In the genomic region with DNA sequence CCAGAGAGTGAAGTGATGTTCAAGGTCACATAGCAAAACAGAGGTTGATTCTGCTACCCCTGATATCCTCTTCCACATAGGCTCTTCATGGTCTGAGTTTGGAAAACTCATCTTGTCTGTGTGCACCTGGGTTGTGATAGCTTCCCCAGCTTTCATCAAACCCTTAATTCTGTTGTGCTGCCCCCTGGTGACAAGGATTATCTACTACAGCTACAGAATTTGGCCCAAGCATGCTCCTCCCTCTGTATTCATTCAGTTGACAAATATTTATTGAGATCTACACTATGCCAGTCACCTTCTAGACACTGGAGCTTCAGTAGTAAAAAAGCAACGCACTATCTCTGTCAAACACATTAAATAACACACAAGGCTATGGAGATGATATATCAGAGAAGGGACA, we compare ENCODE assay signal across 8 cellular contexts. TPM values are rescaled to one million over a fixed set of nuclear protein-coding genes. Genes with fewer than 3 reads are reported as not detected.
DNase-seq lines count a peak whose midpoint lies in the region; ATAC-seq and TF ChIP-seq lines count a peak whose summit lies in the region.

No MANE protein-coding gene starts in this region.

- intact Hi-C loops in upper lobe of right lung (cut with DNase I) = loop anchor here (10.0 kb wide), 1 partner anchor 55 kb away; a partner anchor contains a TSS

- H3K27ac Mint-ChIP-seq in activated CD8-positive, alpha-beta memory T cell treated with anti-CD3 and anti-CD28 coated beads, Interleukin-2, amount 10 ng/mL, durations not matched to agents 7 days and 5 days = no peak overlapping the region
- H3K27ac Mint-ChIP-seq in neural progenitor cell = peak overlapping the region; percentile 30

- peak; percentile 66 to 68 for TF ChIP-seq CTCF in fibroblast of lung (conservative IDR thresholded peaks at IDR 0.05 in 1 of 2, IDR thresholded peaks at IDR 0.05 in 1 of 2; ENCODE audit: low read depth in 1 of 2, low read length in 2 of 2)
- peak; percentile 80 for TF ChIP-seq CTCF in neural progenitor cell (IDR thresholded peaks at IDR 0.05)
- TF ChIP-seq CTCF in upper lobe of right lung (IDR thresholded peaks at IDR 0.05) = peak; percentile 69

- H3K9me3 Mint-ChIP-seq in activated CD8-positive, alpha-beta memory T cell treated with anti-CD3 and anti-CD28 coated beads, Interleukin-2, amount 10 ng/mL, durations not matched to agents 7 days and 5 days (ENCODE audit: low read depth) = no peaks in the 10 kb centered on the region
- H3K9me3 Mint-ChIP-seq in neural progenitor cell = no peaks in the 10 kb centered on the region

- peak; percentile 97 for ATAC-seq in GM19455 (IDR thresholded peaks at IDR 0.05; ENCODE audit: unreplicated experiment)
- peak; percentile 95 for ATAC-seq in HG03571 (IDR thresholded peaks at IDR 0.05; ENCODE audit: unreplicated experiment)
- peak; percentile 57 for ATAC-seq in activated CD8-positive, alpha-beta memory T cell treated with anti-CD3 and anti-CD28 coated beads, Interleukin-2, amount 10 ng/mL, durations not matched to agents 7 days and 5 days
- peak; percentile 94 for ATAC-seq in upper lobe of right lung

- H3K27me3 ChIP-seq in fibroblast of lung (ENCODE audit: control insufficient read depth, insufficient read depth, low read length) (no peaks in the 10 kb centered on the region), neural progenitor cell (no peaks in the 10 kb centered on the region), upper lobe of right lung (no peaks in the 10 kb centered on the region)

- H3K27ac ChIP-seq in fibroblast of lung (ENCODE audit: insufficient read depth, low read length) (no peak overlapping the region), neural progenitor cell (no peak overlapping the region), upper lobe of right lung (no peak overlapping the region)

- H3K9ac ChIP-seq in fibroblast of lung (ENCODE audit: insufficient read depth, low read length) = no peak overlapping the region
- no peak overlapping the region for H3K9ac ChIP-seq in neural progenitor cell

- H3K4me1 Mint-ChIP-seq in activated CD8-positive, alpha-beta memory T cell treated with anti-CD3 and anti-CD28 coated beads, Interleukin-2, amount 10 ng/mL, durations not matched to agents 7 days and 5 days = no peaks in the 10 kb centered on the region
- H3K4me1 Mint-ChIP-seq in neural progenitor cell = no peaks in the 10 kb centered on the region

- H3K9me3 ChIP-seq in fibroblast of lung (ENCODE audit: control insufficient read depth, insufficient read depth, low read depth, low read length) (no peaks in the 10 kb centered on the region), neural progenitor cell (ENCODE audit: low read depth) (no peaks in the 10 kb centered on the region), upper lobe of right lung (no peaks in the 10 kb centered on the region)

- H3K4me3 Mint-ChIP-seq in activated CD8-positive, alpha-beta memory T cell treated with anti-CD3 and anti-CD28 coated beads, Interleukin-2, amount 10 ng/mL, durations not matched to agents 7 days and 5 days = no peak overlapping the region
- H3K4me3 Mint-ChIP-seq in neural progenitor cell = no peak overlapping the region

- no peaks in the 10 kb centered on the region for H3K36me3 ChIP-seq in fibroblast of lung (ENCODE audit: control insufficient read depth, insufficient read depth, low read length)
- no peaks in the 10 kb centered on the region for H3K36me3 ChIP-seq in neural progenitor cell
- no peaks in the 10 kb centered on the region for H3K36me3 ChIP-seq in upper lobe of right lung

- no peaks in the 10 kb centered on the region for H3K79me2 ChIP-seq in fibroblast of lung (ENCODE audit: control insufficient read depth, insufficient read depth, low read length)
- H3K79me2 ChIP-seq in neural progenitor cell (ENCODE audit: low read depth) = no peaks in the 10 kb centered on the region

- H3F3A ChIP-seq in neural progenitor cell (ENCODE audit: low read depth) = no peaks in the 10 kb centered on the region

- H3K4me2 ChIP-seq in fibroblast of lung (ENCODE audit: extremely low read depth, insufficient read depth, low read length) = no peak overlapping the region
- no peak overlapping the region for H3K4me2 ChIP-seq in neural progenitor cell

- no peaks in the 10 kb centered on the region for H3K36me3 Mint-ChIP-seq in activated CD8-positive, alpha-beta memory T cell treated with anti-CD3 and anti-CD28 coated beads, Interleukin-2, amount 10 ng/mL, durations not matched to agents 7 days and 5 days
- no peaks in the 10 kb centered on the region for H3K36me3 Mint-ChIP-seq in neural progenitor cell

- CTCF ChIA-PET in activated CD8-positive, alpha-beta memory T cell treated with anti-CD3 and anti-CD28 coated beads, Interleukin-2, amount 10 ng/mL, durations not matched to agents 7 days and 5 days (lab: Charles Lee) = interaction anchor here (0.9 to 2.6 kb wide), 13 partner anchors 17 to 350 kb away, joined by 3 to 36 read pairs (median 5); a partner anchor contains a TSS

- no peak overlapping the region for H3K4me3 ChIP-seq in fibroblast of lung (replicated peaks in 1 of 4; ENCODE audit: control extremely low read depth in 1 of 4, insufficient read depth in 1 of 4, low read depth in 3 of 4, low read length in 4 of 4)
- no peak overlapping the region for H3K4me3 ChIP-seq in neural progenitor cell
- no peak overlapping the region for H3K4me3 ChIP-seq in upper lobe of right lung

- H3K4me1 ChIP-seq in fibroblast of lung (ENCODE audit: control insufficient read depth, extremely low read depth, insufficient read depth, low read length) (no peaks in the 10 kb centered on the region), neural progenitor cell (no peaks in the 10 kb centered on the region), upper lobe of right lung (no peaks in the 10 kb centered on the region)

- peak; percentile 75 for DNase-seq in DMS53 (lab: John Stamatoyannopoulos, UW)
- peak; percentile 39 to 45 for DNase-seq in NOMO-1 (lab: John Stamatoyannopoulos, UW; ENCODE audit: unreplicated experiment in 2 of 2)
- DNase-seq in activated CD8-positive, alpha-beta memory T cell treated with anti-CD3 and anti-CD28 coated beads, Interleukin-2, amount 10 ng/mL, durations not matched to agents 7 days and 5 days = peak; percentile 57
- DNase-seq in fibroblast of lung (ENCODE audit: low read depth in 2 of 2) = peak; percentile 31 to 65
- DNase-seq in neural progenitor cell (ENCODE audit: low spot score) = peak; percentile 74
- no peak for DNase-seq in upper lobe of right lung

- H3K27me3 Mint-ChIP-seq in activated CD8-positive, alpha-beta memory T cell treated with anti-CD3 and anti-CD28 coated beads, Interleukin-2, amount 10 ng/mL, durations not matched to agents 7 days and 5 days = peaks cover 9% of the 10 kb centered on the region
- peaks cover 2% of the 10 kb centered on the region for H3K27me3 Mint-ChIP-seq in neural progenitor cell (ENCODE audit: insufficient read depth, low read depth)

- no peak overlapping the region for H2AFZ ChIP-seq in fibroblast of lung (ENCODE audit: low read length)
- H2AFZ ChIP-seq in neural progenitor cell (replicated peaks) = no peak overlapping the region

- no peaks in the 10 kb centered on the region for H4K20me1 ChIP-seq in fibroblast of lung (ENCODE audit: control insufficient read depth, extremely low read depth, insufficient read depth, low read length)
- no peaks in the 10 kb centered on the region for H4K20me1 ChIP-seq in neural progenitor cell (ENCODE audit: low read depth)

RNA-seq across cellular contexts. Expression of a gene that starts 50.4 kb away (rescaled TPM):
- under 1 TPM in 1 of 2 experiments, not detected in 1; 0.52 TPM for total RNA-seq in activated CD8-positive, alpha-beta memory T cell treated with anti-CD3 and anti-CD28 coated beads, Interleukin-2, amount 10 ng/mL, durations not matched to agents 7 days and 5 days
- total RNA-seq in fibroblast of lung (19.8 and 51.4 TPM in 2 replicates), neural progenitor cell (ENCODE audit: low replicate concordance) (1.2 and 2.0 TPM in 2 replicates), upper lobe of right lung (19.6 TPM)
- polyA plus RNA-seq in fibroblast of lung = 29.7 and 30.5 TPM in 2 replicates
- polyA plus RNA-seq in fibroblast of lung (2012) = 16.6 and 19.6 TPM in 2 replicates
- polyA minus RNA-seq in fibroblast of lung (ENCODE audit: low replicate concordance) = 2.9 and 3.6 TPM in 2 replicates

RNA-seq across cellular contexts. Expression of a gene that starts 60.0 kb away (rescaled TPM):
- total RNA-seq in activated CD8-positive, alpha-beta memory T cell treated with anti-CD3 and anti-CD28 coated beads, Interleukin-2, amount 10 ng/mL, durations not matched to agents 7 days and 5 days = not detected
- total RNA-seq in fibroblast of lung = not detected in 2 replicates
- polyA plus RNA-seq in fibroblast of lung = not detected in 2 replicates
- polyA plus RNA-seq in fibroblast of lung (2012) = not detected in 2 replicates
- polyA minus RNA-seq in fibroblast of lung (ENCODE audit: low replicate concordance) = not detected in 2 replicates
- 37.3 and 58.2 TPM in 2 replicates for total RNA-seq in neural progenitor cell (ENCODE audit: low replicate concordance)
- not detected for total RNA-seq in upper lobe of right lung

Comparison
In these comparisons a context has a peak if more than half of its experiments do, and no peak if none do; other contexts are left out.
1. RNA of a gene that starts 60.0 kb away (total RNA-seq): 37.3 to 58.2 TPM in neural progenitor cell; not detected in activated CD8-positive, alpha-beta memory T cell treated with anti-CD3 and anti-CD28 coated beads, Interleukin-2, amount 10 ng/mL, durations not matched to agents 7 days and 5 days, not detected in fibroblast of lung and not detected in upper lobe of right lung (single experiment); every median in the first group is over 10 times any median in the second.
2. Peak in every context shown above with its lines, with median percentiles within 50 percentile points of each other: ATAC-seq and CTCF ChIP-seq.